In genomic region chr9:85688361-85688760, GRCh38 we compare ENCODE assay signal across 20 cellular contexts. TPM values are rescaled to one million over a fixed set of nuclear protein-coding genes. Genes with fewer than 3 reads are reported as not detected.
DNase-seq lines count a peak whose midpoint lies in the region; ATAC-seq and TF ChIP-seq lines count a peak whose summit lies in the region.
"Had no signal": no experiment of that assay in that cellular context is flagged by ENCODE, and none has a peak within 500 bp of the region (broad histone marks: within the 10 kb centered on the region; RNA-seq: fewer than 3 reads in every experiment).

No MANE protein-coding gene starts in this region.

- H3K36me3 Mint-ChIP-seq in endodermal cell (ENCODE audit: low read depth): peaks cover 42% of the 10 kb centered on the region
- H3K36me3 Mint-ChIP-seq in nephron progenitor cell (ENCODE audit: low read depth): peaks cover 70% of the 10 kb centered on the region
- H3K36me3 Mint-ChIP-seq in CD8-positive, alpha-beta T cell: peaks cover 48% of the 10 kb centered on the region

- WGBS in endodermal cell (ENCODE audit: insufficient coverage in 1 of 2, insufficient read length in 1 of 2), 2 experiments: 100% methylated on average over 1 of the region's 2 CpGs; no CpG with 5 or more reads in 1 of the 2 experiments

- H3K9me3 Mint-ChIP-seq in endodermal cell (peaks cover 19% of the 10 kb centered on the region), nephron progenitor cell (peaks cover 32% of the 10 kb centered on the region)
- no peaks in the 10 kb centered on the region for H3K9me3 Mint-ChIP-seq in CD8-positive, alpha-beta T cell

- in situ Hi-C loops in G401 (cut with HindIII; ENCODE audit: low sequenced_read_pairs): no loop called here

- no peak overlapping the region for H3K27ac ChIP-seq in endodermal cell (ENCODE audit: low read depth, low read length)
- no peak overlapping the region for H3K27ac ChIP-seq in CD8-positive, alpha-beta T cell (ENCODE audit: low read depth, low read length)
- H3K27ac ChIP-seq: 22Rv1; BLaER1 treated with 17β-estradiol and CSF1 and Interleukin-3, amounts not matched to agents 10 nM and 100 nM had no signal

- POLR2A ChIA-PET in CD8-positive, alpha-beta T cell (lab: Charles Lee): no interaction called here

- peaks cover 46% of the 10 kb centered on the region for H3K36me3 ChIP-seq in endodermal cell (ENCODE audit: control insufficient read depth, insufficient read depth, low read length)
- H3K36me3 ChIP-seq in CD8-positive, alpha-beta T cell (ENCODE audit: insufficient read depth, low read length): no peaks in the 10 kb centered on the region
- H3K36me3 ChIP-seq: BE2C had no signal

- H3K9ac ChIP-seq in endodermal cell (ENCODE audit: extremely low read depth, low read length, poor library complexity, severe bottlenecking): no peak overlapping the region
- H3K9ac ChIP-seq: BLaER1 treated with 17β-estradiol and CSF1 and Interleukin-3, amounts not matched to agents 10 nM and 100 nM had no signal

- H3K27ac Mint-ChIP-seq in endodermal cell (peak overlapping the region; percentile 33), nephron progenitor cell (peak overlapping the region; percentile 31)
- H3K27ac Mint-ChIP-seq in CD8-positive, alpha-beta T cell: no peak overlapping the region
- H3K27ac Mint-ChIP-seq: CD4-positive, alpha-beta memory T cell had no signal

- peak; percentile 8 for DNase-seq in NCI-H82 (lab: John Stamatoyannopoulos, UW)
- no peak for DNase-seq in NCI-H82 treated with DMSO at 0.1 percent for 48 hours (lab: John Stamatoyannopoulos, UW; ENCODE audit: unreplicated experiment)
- no peak for DNase-seq in endodermal cell
- no peak for DNase-seq in nephron progenitor cell
- DNase-seq in SIG-M5 treated with dmso at 0.1 percent for 504 hours (lab: John Stamatoyannopoulos, UW; ENCODE audit: unreplicated experiment): no peak
- DNase-seq in CD8-positive, alpha-beta T cell: no peak
- no peak for DNase-seq in G401 (ENCODE audit: low spot score)
- DNase-seq: ACHN; AML-193; BE2C; Caco-2; CD4-positive, alpha-beta memory T cell; DMS153; EL; GF-D8; GOT3; HCEC 1CT had no signal

- no peaks in the 10 kb centered on the region for H3K27me3 ChIP-seq in endodermal cell (ENCODE audit: control insufficient read depth, insufficient read depth, low read length, poor library complexity, severe bottlenecking)
- H3K27me3 ChIP-seq in CD8-positive, alpha-beta T cell (ENCODE audit: insufficient read depth, low read length): no peaks in the 10 kb centered on the region
- H3K27me3 ChIP-seq: BE2C; BLaER1 treated with 17β-estradiol and CSF1 and Interleukin-3, amounts not matched to agents 10 nM and 100 nM had no signal

- intact Hi-C loops in CD8-positive, alpha-beta T cell (cut with DNase I, micrococcal nuclease): no loop called here

- H3K4me3 Mint-ChIP-seq in endodermal cell (no peak overlapping the region), nephron progenitor cell (no peak overlapping the region)
- H3K4me3 Mint-ChIP-seq in CD8-positive, alpha-beta T cell: no peak overlapping the region
- H3K4me3 Mint-ChIP-seq: CD4-positive, alpha-beta memory T cell had no signal

- CTCF ChIA-PET in CD8-positive, alpha-beta T cell (lab: Charles Lee): interaction anchor here (1.5 to 4.0 kb wide), 2 partner anchors 10 to 34 kb away, joined by 3 to 15 read pairs; no protein-coding TSS in a partner anchor

- no peak for ATAC-seq in GM21515 (IDR thresholded peaks at IDR 0.05; ENCODE audit: unreplicated experiment)
- no peak for ATAC-seq in CD8-positive, alpha-beta T cell

- H3K4me1 Mint-ChIP-seq in endodermal cell (peaks cover 6% of the 10 kb centered on the region), nephron progenitor cell (no peaks in the 10 kb centered on the region)
- peaks cover 23% of the 10 kb centered on the region for H3K4me1 Mint-ChIP-seq in CD8-positive, alpha-beta T cell (ENCODE audit: low read depth)

- peaks cover 41% of the 10 kb centered on the region for H3K9me3 ChIP-seq in endodermal cell (ENCODE audit: control insufficient read depth, low read length)
- no peaks in the 10 kb centered on the region for H3K9me3 ChIP-seq in CD8-positive, alpha-beta T cell (ENCODE audit: low read length)
- H3K9me3 ChIP-seq: BE2C, Caco-2 had no signal

- H3K27me3 Mint-ChIP-seq in endodermal cell (ENCODE audit: insufficient read depth) (no peaks in the 10 kb centered on the region), nephron progenitor cell (ENCODE audit: low read depth, poor library complexity) (no peaks in the 10 kb centered on the region)
- H3K27me3 Mint-ChIP-seq in CD8-positive, alpha-beta T cell (ENCODE audit: low read depth): no peaks in the 10 kb centered on the region
- H3K27me3 Mint-ChIP-seq: CD4-positive, alpha-beta memory T cell had no signal

- no peak overlapping the region for H3K4me3 ChIP-seq in endodermal cell (ENCODE audit: low read length)
- no peak overlapping the region for H3K4me3 ChIP-seq in CD8-positive, alpha-beta T cell (ENCODE audit: low read depth, low read length)
- H3K4me3 ChIP-seq: BLaER1 treated with 17β-estradiol and CSF1 and Interleukin-3, amounts not matched to agents 10 nM and 100 nM had no signal

- no peaks in the 10 kb centered on the region for H3K4me1 ChIP-seq in endodermal cell (ENCODE audit: control insufficient read depth, insufficient read depth, low read length)
- no peaks in the 10 kb centered on the region for H3K4me1 ChIP-seq in CD8-positive, alpha-beta T cell (ENCODE audit: insufficient read depth, low read length)
- H3K4me1 ChIP-seq: BE2C; BLaER1 treated with 17β-estradiol and CSF1 and Interleukin-3, amounts not matched to agents 10 nM and 100 nM; Caco-2 had no signal

- TF ChIP-seq CTCF in endodermal cell (conservative IDR thresholded peaks at IDR 0.05) (no peak), nephron progenitor cell (IDR thresholded peaks at IDR 0.05) (no peak)
- no peak for TF ChIP-seq CTCF in CD8-positive, alpha-beta T cell (IDR thresholded peaks at IDR 0.05)

RNA-seq across cellular contexts. Expression of gene AGTPBP1, which starts 53.4 kb away (rescaled TPM):
- total RNA-seq in endodermal cell: 10 to 100 TPM; 45.7 to 54.9 TPM
- 40.6 TPM for polyA plus RNA-seq in endodermal cell (2013, experiment 1 of 2)
- 38.7 TPM for polyA plus RNA-seq in endodermal cell (2013, experiment 2 of 2)
- total RNA-seq in CD8-positive, alpha-beta T cell: 10 to 100 TPM; 58.3 to 58.4 TPM
- 85.2 and 122 TPM in 2 replicates for total RNA-seq in G401 (2014; rRNA removed; shearing (Covaris generic))
